Comparison of ENCODE assay signal across 2 cellular contexts in the genomic region with DNA sequence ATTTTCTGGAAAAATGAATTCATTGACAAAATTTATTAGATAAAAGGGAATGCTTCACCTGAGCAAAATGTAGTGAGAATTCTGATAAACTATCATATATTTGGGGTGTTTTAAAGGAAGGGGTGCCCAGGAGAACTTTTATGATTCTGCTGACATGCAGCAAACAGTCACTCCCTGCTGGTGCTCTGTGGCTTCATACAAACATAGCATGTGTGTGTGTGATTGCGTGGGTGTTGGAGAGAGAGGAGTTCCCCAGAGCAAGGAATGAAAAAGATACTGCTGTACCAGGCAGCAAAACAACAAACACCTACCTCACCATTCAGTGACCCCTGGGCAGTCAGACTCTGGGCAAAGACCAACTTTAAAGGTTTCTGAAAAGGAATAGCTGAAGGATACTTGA.
TF ChIP-seq lines count a peak whose summit lies in the region.

No MANE protein-coding gene starts in this region.

TF ChIP-seq in A549, 52 proteins besides CTCF, POLR2A, EP300 and RAD21 (continued from another document):
- TF ChIP-seq, protein P1, sequence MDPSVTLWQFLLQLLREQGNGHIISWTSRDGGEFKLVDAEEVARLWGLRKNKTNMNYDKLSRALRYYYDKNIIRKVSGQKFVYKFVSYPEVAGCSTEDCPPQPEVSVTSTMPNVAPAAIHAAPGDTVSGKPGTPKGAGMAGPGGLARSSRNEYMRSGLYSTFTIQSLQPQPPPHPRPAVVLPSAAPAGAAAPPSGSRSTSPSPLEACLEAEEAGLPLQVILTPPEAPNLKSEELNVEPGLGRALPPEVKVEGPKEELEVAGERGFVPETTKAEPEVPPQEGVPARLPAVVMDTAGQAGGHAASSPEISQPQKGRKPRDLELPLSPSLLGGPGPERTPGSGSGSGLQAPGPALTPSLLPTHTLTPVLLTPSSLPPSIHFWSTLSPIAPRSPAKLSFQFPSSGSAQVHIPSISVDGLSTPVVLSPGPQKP (IDR thresholded peaks at IDR 0.05; ENCODE audit: low read depth, low read length): no peak
- TF ChIP-seq HOXA7 (CRISPR knock-in tag; IDR thresholded peaks at IDR 0.05) (no peak), POLR2AphosphoS2 (conservative IDR thresholded peaks at IDR 0.05; ENCODE audit: low read length) (no peak), JUNB (IDR thresholded peaks at IDR 0.05) (no peak)
TF ChIP-seq in A549: peak in this region for 0.

TF ChIP-seq in IMR-90, 13 proteins besides CTCF, POLR2A, EP300 and RAD21 (continued from another document):
- TF ChIP-seq CHD1 (IDR thresholded peaks at IDR 0.05; ENCODE audit: low read depth, low read length): no peak
- TF ChIP-seq, protein P2, sequence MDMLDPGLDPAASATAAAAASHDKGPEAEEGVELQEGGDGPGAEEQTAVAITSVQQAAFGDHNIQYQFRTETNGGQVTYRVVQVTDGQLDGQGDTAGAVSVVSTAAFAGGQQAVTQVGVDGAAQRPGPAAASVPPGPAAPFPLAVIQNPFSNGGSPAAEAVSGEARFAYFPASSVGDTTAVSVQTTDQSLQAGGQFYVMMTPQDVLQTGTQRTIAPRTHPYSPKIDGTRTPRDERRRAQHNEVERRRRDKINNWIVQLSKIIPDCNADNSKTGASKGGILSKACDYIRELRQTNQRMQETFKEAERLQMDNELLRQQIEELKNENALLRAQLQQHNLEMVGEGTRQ (IDR thresholded peaks at IDR 0.05; ENCODE audit: low read depth, low read length): no peak
- no peak for TF ChIP-seq MXI1 (IDR thresholded peaks at IDR 0.05; ENCODE audit: borderline replicate concordance, low read depth, low read length)
- TF ChIP-seq RCOR1 (IDR thresholded peaks at IDR 0.05; ENCODE audit: insufficient replicate concordance, low read length): no peak
- TF ChIP-seq, protein P1 (IDR thresholded peaks at IDR 0.05; ENCODE audit: borderline replicate concordance, low read depth, low read length): no peak
